Comparison of ENCODE assay signal across 8 cellular contexts in the genomic region with DNA sequence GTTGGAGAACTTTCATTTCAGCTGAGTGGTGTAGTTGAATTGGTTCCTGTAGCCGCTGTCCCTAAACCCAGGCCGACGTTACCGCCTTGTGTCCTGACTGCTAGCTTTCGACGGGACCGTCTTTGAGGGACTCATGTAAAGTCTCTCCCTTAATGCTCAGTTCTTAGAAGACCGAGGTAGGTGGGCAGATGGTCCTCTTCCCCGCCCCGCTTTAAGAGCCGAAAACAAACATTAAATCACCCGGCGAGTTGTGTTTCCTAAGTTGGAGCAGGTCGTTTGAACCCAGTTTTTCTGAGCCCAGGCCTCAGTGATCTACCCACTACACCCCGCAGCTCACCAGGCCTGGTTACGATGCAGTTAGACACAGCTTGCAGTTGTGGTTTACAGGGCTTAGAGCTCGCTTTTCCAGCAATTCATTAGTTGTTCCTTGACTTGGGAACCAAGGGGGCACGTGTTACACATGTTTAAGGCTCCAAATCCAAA. TPM values are rescaled to one million over a fixed set of nuclear protein-coding genes. Genes with fewer than 3 reads are reported as not detected.
A peak's percentile ranks its signal among the peaks of the same experiment; 100 is the strongest.
DNase-seq lines count a peak whose midpoint lies in the region; ATAC-seq and TF ChIP-seq lines count a peak whose summit lies in the region.

No MANE protein-coding gene starts in this region.

- peak overlapping the region; percentile 90 for H3K27ac ChIP-seq in CD4-positive, alpha-beta T cell (ENCODE audit: low read depth, low read length)
- peak overlapping the region; percentile 80 for H3K27ac ChIP-seq in brain microvascular endothelial cell

- no peaks in the 10 kb centered on the region for H3K36me3 ChIP-seq in brain microvascular endothelial cell (replicated peaks)

- TF ChIP-seq CTCF in CD4-positive, alpha-beta T cell (IDR thresholded peaks at IDR 0.05), result no peak
- TF ChIP-seq CTCF in brain microvascular endothelial cell (IDR thresholded peaks at IDR 0.05; ENCODE audit: low read depth, low read length, missing control alignments), result no peak

- H3K9me3 ChIP-seq in CD4-positive, alpha-beta T cell (ENCODE audit: control insufficient read depth, low read length), result no peaks in the 10 kb centered on the region

- no peaks in the 10 kb centered on the region for H3K27me3 ChIP-seq in CD4-positive, alpha-beta T cell (ENCODE audit: control insufficient read depth, insufficient read depth, low read length)
- no peaks in the 10 kb centered on the region for H3K27me3 ChIP-seq in brain microvascular endothelial cell (replicated peaks)

- CTCF ChIA-PET in CD4-positive, alpha-beta T cell (lab: Charles Lee), result no interaction called here

- H3K4me3 Mint-ChIP-seq in CD4-positive, alpha-beta T cell, result peak overlapping the region; percentile 99

- peak; percentile 35 for ATAC-seq in CD4-positive, alpha-beta T cell (ENCODE audit: poor library complexity)
- peak; percentile 16 for ATAC-seq in GM18873 (IDR thresholded peaks at IDR 0.05; ENCODE audit: low FRiP score, unreplicated experiment)
- ATAC-seq in HG03103 (IDR thresholded peaks at IDR 0.05; ENCODE audit: low read depth, unreplicated experiment), result peak; percentile 18

- H3K27me3 Mint-ChIP-seq in CD4-positive, alpha-beta T cell, result no peaks in the 10 kb centered on the region

- peak overlapping the region; percentile 98 for H3K27ac Mint-ChIP-seq in CD4-positive, alpha-beta T cell

- DNase-seq in CD4-positive, alpha-beta T cell, result peak in 4 of 10 experiments; percentile 2 to 9 (median 5)
- peak; percentile 34 for DNase-seq in RPMI8226
- DNase-seq in brain microvascular endothelial cell, result peak; percentile 24
- DNase-seq in iris pigment epithelial cell (ENCODE audit: low read depth), result peak; percentile 41
- DNase-seq in stimulated activated CD4-positive, alpha-beta T cell treated with anti-CD3 and anti-CD28 coated beads, Interleukin-4, amount 100 ng/mL, for 1 hour, result peak; percentile 5
- DNase-seq in HPDE6-E6E7 (ENCODE audit: extremely low spot score), result no peak

- peaks cover 53% of the 10 kb centered on the region for H3K4me1 Mint-ChIP-seq in CD4-positive, alpha-beta T cell (ENCODE audit: low read depth)

- POLR2A ChIA-PET in CD4-positive, alpha-beta T cell (lab: Charles Lee), result interaction anchor here (0.8 to 1.3 kb wide), 5 partner anchors 8 to 1489 kb away, joined by 3 to 4 read pairs (median 3); partner anchors contain the start of genes AMDHD1 and CCDC38

- peak overlapping the region; percentile 82 for H3K4me3 ChIP-seq in brain microvascular endothelial cell (ENCODE audit: low read depth, low read length)

- peaks cover 30% of the 10 kb centered on the region for H3K36me3 Mint-ChIP-seq in CD4-positive, alpha-beta T cell (ENCODE audit: low read depth)

- H3K9me3 Mint-ChIP-seq in CD4-positive, alpha-beta T cell, result no peaks in the 10 kb centered on the region

- in situ Hi-C loops in brain microvascular endothelial cell (cut with HindIII; ENCODE audit: low pct_ligation_motif_present, low sequenced_read_pairs), result no loop called here

- intact Hi-C loops in CD4-positive, alpha-beta T cell (cut with DNase I, micrococcal nuclease), result loop anchor here in 1 of 2 experiments (5.0 to 10.0 kb wide), 3 partner anchors 873 to 1597 kb away; partner anchors contain the start of genes LTA4H and SNRPF

RNA-seq across cellular contexts. Expression of gene NEDD1, which starts 0.7 kb away (rescaled TPM):
- 10 to 100 TPM; 25.3 to 28.8 TPM for total RNA-seq in CD4-positive, alpha-beta T cell
